In the genomic region with DNA sequence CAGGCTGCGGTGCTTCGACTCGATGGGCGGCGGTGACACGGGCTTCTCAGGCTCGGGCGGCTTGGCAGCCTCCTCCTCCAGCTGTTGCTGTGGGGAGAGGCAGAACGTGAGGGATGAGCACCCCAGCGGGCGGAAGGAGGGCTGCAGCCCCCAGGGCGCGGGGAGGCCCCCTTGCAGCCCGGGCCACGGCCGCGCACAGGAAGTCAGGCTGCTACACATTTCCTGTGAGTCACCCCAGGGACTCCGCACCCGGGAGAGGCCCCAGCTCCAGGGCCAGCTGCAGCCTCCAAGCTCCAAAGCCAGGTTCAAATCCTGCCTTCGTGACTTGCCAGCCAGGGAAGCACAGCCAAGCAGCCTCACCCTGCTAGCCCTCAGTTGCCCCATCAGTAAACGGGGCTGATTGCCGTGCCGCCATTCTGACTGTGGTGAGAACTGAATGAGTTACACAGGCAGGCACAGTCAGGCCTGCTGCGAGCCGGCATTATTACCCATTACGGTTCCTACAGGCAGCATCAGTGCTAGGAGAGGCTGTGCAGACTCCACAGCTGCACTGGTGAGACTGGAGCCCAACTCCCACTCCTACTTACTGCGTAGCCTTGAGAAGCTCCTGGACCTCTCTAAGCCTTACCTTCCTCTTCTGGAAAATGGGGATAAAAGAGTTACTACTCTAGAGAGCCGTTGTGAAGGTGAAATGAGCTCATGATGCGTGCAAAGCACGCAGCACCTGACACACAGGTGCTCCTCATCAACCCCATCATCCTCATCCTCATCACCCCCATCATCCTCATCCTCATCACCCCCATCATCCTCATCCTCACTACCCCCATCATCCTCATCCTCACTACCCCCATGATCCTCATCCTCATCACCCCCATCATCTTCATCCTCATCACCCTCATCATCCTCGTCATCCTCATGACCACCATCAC, we compare ENCODE assay signal across 9 cellular contexts.
DNase-seq lines count a peak whose midpoint lies in the region; ATAC-seq, FAIRE-seq and TF ChIP-seq lines count a peak whose summit lies in the region.
"Had no signal": no experiment of that assay in that cellular context is flagged by ENCODE, and none has a peak within 500 bp of the region (broad histone marks: within the 10 kb centered on the region; RNA-seq: fewer than 3 reads in every experiment).

No MANE protein-coding gene starts in this region.

- peaks cover 23% of the 10 kb centered on the region for H3K4me1 Mint-ChIP-seq in T-helper 1 cell treated with Interleukin-12 subunit alpha and Interleukin-12 subunit beta and Interleukin-4 antibody, amounts not matched to agents 30 μg/mL and 1 μg/mL, for 36 hours (ENCODE audit: low read depth)

- TF ChIP-seq CTCF in neutrophil (IDR thresholded peaks at IDR 0.05) = peak; percentile 57

- H3K27me3 ChIP-seq in neutrophil = no peaks in the 10 kb centered on the region

- ATAC-seq in HG03139 (IDR thresholded peaks at IDR 0.05; ENCODE audit: unreplicated experiment) = peak; percentile 96

- DNase-seq in DMS53 (lab: John Stamatoyannopoulos, UW) (peak; percentile 45), DMS53 treated with DMSO at 0.1 percent for 48 hours (lab: John Stamatoyannopoulos, UW; ENCODE audit: unreplicated experiment) (no peak), mucosa of gallbladder (ENCODE audit: low spot score) (no peak), urothelium cell line (ENCODE audit: low spot score) (no peak)
- DNase-seq in activated naive CD8-positive, alpha-beta T cell treated with anti-CD3 and anti-CD28 coated beads, Interleukin-2, amount 50 U/mL, for 16 hours (ENCODE audit: low read depth, low spot score) = peak; percentile 74

- no peaks in the 10 kb centered on the region for H3K9me3 ChIP-seq in neutrophil

- peak overlapping the region; percentile 60 to 66 for H3K4me3 ChIP-seq in neutrophil (ENCODE audit: low read depth in 1 of 2, low read length in 1 of 2)

- H3K4me1 ChIP-seq in neutrophil (ENCODE audit: control insufficient read depth in 1 of 2, insufficient read depth in 1 of 2, low read depth in 1 of 2, low read length in 1 of 2) = peaks cover 23 to 27% of the 10 kb centered on the region in 2 experiments

- H3K36me3 ChIP-seq in neutrophil = peaks cover 4% of the 10 kb centered on the region

- no peak for FAIRE-seq in urothelium cell line (lab: Jason Lieb, UNC)
- FAIRE-seq: A204.1 had no signal

- H3K9me3 Mint-ChIP-seq in T-helper 1 cell treated with Interleukin-12 subunit alpha and Interleukin-12 subunit beta and Interleukin-4 antibody, amounts not matched to agents 30 μg/mL and 1 μg/mL, for 36 hours = peaks cover 25% of the 10 kb centered on the region

- peak overlapping the region; percentile 64 for H3K4me3 Mint-ChIP-seq in T-helper 1 cell treated with Interleukin-12 subunit alpha and Interleukin-12 subunit beta and Interleukin-4 antibody, amounts not matched to agents 30 μg/mL and 1 μg/mL, for 36 hours

- H3K36me3 Mint-ChIP-seq in T-helper 1 cell treated with Interleukin-12 subunit alpha and Interleukin-12 subunit beta and Interleukin-4 antibody, amounts not matched to agents 30 μg/mL and 1 μg/mL, for 36 hours (ENCODE audit: low read depth) = peaks cover 49% of the 10 kb centered on the region

- H3K27ac ChIP-seq in neutrophil = peak overlapping the region; percentile 70

- no peaks in the 10 kb centered on the region for H3K27me3 Mint-ChIP-seq in T-helper 1 cell treated with Interleukin-12 subunit alpha and Interleukin-12 subunit beta and Interleukin-4 antibody, amounts not matched to agents 30 μg/mL and 1 μg/mL, for 36 hours (ENCODE audit: low read depth)

- peak overlapping the region; percentile 72 for H3K27ac Mint-ChIP-seq in T-helper 1 cell treated with Interleukin-12 subunit alpha and Interleukin-12 subunit beta and Interleukin-4 antibody, amounts not matched to agents 30 μg/mL and 1 μg/mL, for 36 hours

Comparison
In these comparisons a context has a peak if more than half of its experiments do, and no peak if none do; other contexts are left out.
1. DNase-seq: peak in DMS53 (single experiment) and activated naive CD8-positive, alpha-beta T cell treated with anti-CD3 and anti-CD28 coated beads, Interleukin-2, amount 50 U/mL, for 16 hours (single experiment); none in DMS53 treated with DMSO at 0.1 percent for 48 hours (single experiment), mucosa of gallbladder (single experiment) and urothelium cell line (single experiment).